8 cellular contexts compared by ENCODE assay signal in the genomic region with DNA sequence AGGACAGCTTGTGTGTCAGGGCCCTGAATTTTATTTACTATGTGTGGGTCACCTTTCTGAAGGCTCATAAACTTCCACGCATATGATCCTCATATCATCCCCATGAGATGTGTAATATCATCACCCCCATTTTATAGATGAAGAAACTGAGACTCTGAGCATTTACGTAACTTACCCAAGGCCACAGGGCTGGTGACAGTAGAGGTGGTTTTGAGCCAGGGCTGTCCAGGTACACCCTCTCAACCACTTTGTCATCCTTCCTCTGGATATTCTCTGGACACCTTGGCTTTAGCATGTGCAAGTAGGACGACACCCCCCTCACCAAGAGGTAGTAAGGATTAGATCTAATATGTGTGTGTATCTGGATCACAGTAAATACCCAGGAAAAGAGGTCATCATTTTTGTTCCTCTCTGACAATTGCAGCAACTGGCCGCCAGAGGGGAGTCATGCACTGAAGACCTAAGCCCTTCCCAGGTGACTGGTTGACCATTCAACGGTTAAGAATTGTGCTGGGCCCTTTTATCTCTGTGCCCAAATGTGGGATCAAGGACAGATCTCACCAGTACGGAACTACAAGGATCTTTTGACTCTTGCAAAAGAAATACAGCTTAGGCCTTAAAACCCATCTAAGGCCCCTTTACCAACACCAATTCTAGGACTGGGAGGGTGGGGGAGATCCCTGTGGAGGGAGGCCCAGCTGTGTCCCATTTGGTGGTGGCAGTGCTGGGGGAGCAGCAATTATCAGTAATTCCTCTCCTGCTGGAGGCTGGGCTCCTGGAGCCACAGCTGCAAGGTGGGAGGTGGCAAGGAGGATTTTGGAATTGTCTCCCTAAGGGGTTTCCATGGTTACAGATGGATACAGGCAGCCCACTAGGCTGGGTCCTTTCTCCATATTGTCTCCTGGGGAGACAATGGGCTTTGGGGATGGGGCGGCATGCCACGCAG. TPM values are rescaled to one million over a fixed set of nuclear protein-coding genes. Genes with fewer than 3 reads are reported as not detected.
DNase-seq lines count a peak whose midpoint lies in the region; ATAC-seq and TF ChIP-seq lines count a peak whose summit lies in the region.

No MANE protein-coding gene starts in this region.

- H3K4me1 ChIP-seq in cardiac muscle cell (ENCODE audit: low read depth) (peaks cover 5% of the 10 kb centered on the region), prostate gland (replicated peaks) (no peaks in the 10 kb centered on the region)

- no peak for ATAC-seq in GM21381 (IDR thresholded peaks at IDR 0.05; ENCODE audit: unreplicated experiment)
- no peak for ATAC-seq in HG03095 (IDR thresholded peaks at IDR 0.05; ENCODE audit: unreplicated experiment)

- TF ChIP-seq CTCF in NB4 (IDR thresholded peaks at IDR 0.05; ENCODE audit: low read depth, low read length) (peak; percentile 79), cardiac muscle cell (IDR thresholded peaks at IDR 0.05; ENCODE audit: low read depth, low read length) (peak; percentile 89), prostate gland (IDR thresholded peaks at IDR 0.05) (peak; percentile 72 to 98 (median 96))

- peak; percentile 82 for DNase-seq in ELF-1 (ENCODE audit: low read depth, low spot score)
- DNase-seq in NB4 (ENCODE audit: low read depth): peak; percentile 78
- peak; percentile 51 for DNase-seq in SKM-1 treated with dmso at 0.1 percent for 144 hours (lab: John Stamatoyannopoulos, UW; ENCODE audit: unreplicated experiment)
- peak; percentile 49 for DNase-seq in activated naive CD8-positive, alpha-beta T cell treated with anti-CD3 and anti-CD28 coated beads, Interleukin-2, amount 50 U/mL, for 16 hours (ENCODE audit: low read depth, low spot score)
- peak; percentile 86 to 88 for DNase-seq in cardiac muscle cell (ENCODE audit: low read depth in 1 of 2, low spot score in 1 of 2)
- peak; percentile 76 for DNase-seq in prostate gland (ENCODE audit: low spot score)

- intact Hi-C loops in prostate gland (cut with DNase I): loop anchor here (1.0 kb wide), 1 partner anchor 93 kb away; no protein-coding TSS in a partner anchor

- H3K4me3 ChIP-seq in NB4 (ENCODE audit: low read depth, low read length): no peak overlapping the region
- H3K4me3 ChIP-seq in cardiac muscle cell: no peak overlapping the region
- no peak overlapping the region for H3K4me3 ChIP-seq in prostate gland

- H3K9me3 ChIP-seq in cardiac muscle cell (ENCODE audit: low read depth): no peaks in the 10 kb centered on the region
- no peaks in the 10 kb centered on the region for H3K9me3 ChIP-seq in prostate gland

- H3K36me3 ChIP-seq in cardiac muscle cell (no peaks in the 10 kb centered on the region), prostate gland (no peaks in the 10 kb centered on the region)

- H3K27me3 ChIP-seq in cardiac muscle cell (no peaks in the 10 kb centered on the region), prostate gland (replicated peaks; ENCODE audit: insufficient read depth) (no peaks in the 10 kb centered on the region)

- 41% methylated on average over 8 of the region's 8 CpGs for WGBS in prostate gland

- H3K27ac ChIP-seq in cardiac muscle cell (peak overlapping the region; percentile 52), prostate gland (no peak overlapping the region)

- TF ChIP-seq POLR2A in NB4 (IDR thresholded peaks at IDR 0.05; ENCODE audit: extremely low read depth, insufficient read length) (no peak), prostate gland (IDR thresholded peaks at IDR 0.05) (no peak)

RNA-seq across cellular contexts. Expression of gene E2F2, which starts 13.7 kb away (rescaled TPM):
- total RNA-seq in cardiac muscle cell (2.1 and 2.5 TPM in 2 replicates), prostate gland (1 to 10 TPM; 1.0 to 4.1 TPM)
- polyA plus RNA-seq in cardiac muscle cell: 2.2 and 2.7 TPM in 2 replicates

RNA-seq across cellular contexts. Expression of gene ID3, which starts 14.6 kb away (rescaled TPM):
- total RNA-seq in cardiac muscle cell (698 and 784 TPM in 2 replicates), prostate gland (100 to 1,000 TPM; 151 to 184 TPM)
- polyA plus RNA-seq in cardiac muscle cell: 703 and 1,027 TPM in 2 replicates
